23 cellular contexts compared by ENCODE assay signal in genomic region chr9:4289411-4290380, GRCh38. TPM values are rescaled to one million over a fixed set of nuclear protein-coding genes. Genes with fewer than 3 reads are reported as not detected.
DNase-seq lines count a peak whose midpoint lies in the region; ATAC-seq, FAIRE-seq and TF ChIP-seq lines count a peak whose summit lies in the region.
"Had no signal": no experiment of that assay in that cellular context is flagged by ENCODE, and none has a peak within 500 bp of the region (broad histone marks: within the 10 kb centered on the region; RNA-seq: fewer than 3 reads in every experiment).

No MANE protein-coding gene starts in this region.

- peaks cover 0 to 17% (median 3%) of the 10 kb centered on the region in 3 donors for H3K4me1 ChIP-seq in pancreas
- H3K4me1 ChIP-seq in sigmoid colon = peaks cover 0 to 18% (median 8%) of the 10 kb centered on the region in 4 donors
- H3K4me1 ChIP-seq: BE2C had no signal

- WGBS in pancreas, 2 donors = 81 to 86% methylated on average over 6 of the region's 6 CpGs
- WGBS in sigmoid colon, 2 donors = 81 to 88% methylated on average over 6 of the region's 6 CpGs

- no peak overlapping the region for H3K4me3 ChIP-seq in pancreas
- H3K4me3 ChIP-seq in sigmoid colon = no peak overlapping the region
- H3K4me3 ChIP-seq: ovary, skin epidermis had no signal

- FAIRE-seq in pancreas (lab: Jason Lieb, UNC) = peak; percentile 68
- FAIRE-seq: colon, D721Med, GM12892 had no signal

- H3K9me3 ChIP-seq in pancreas (no peaks in the 10 kb centered on the region), sigmoid colon (peaks cover 0 to 2% (median 0%) of the 10 kb centered on the region in 4 donors)
- H3K9me3 ChIP-seq: BE2C, ovary had no signal

- H3K27ac ChIP-seq in pancreas (peak overlapping the region in 1 of 4 donors; percentile 67), sigmoid colon (no peak overlapping the region)
- H3K27ac ChIP-seq: ovary, skin epidermis had no signal

- H3K36me3 ChIP-seq in pancreas (no peaks in the 10 kb centered on the region), sigmoid colon (no peaks in the 10 kb centered on the region)
- H3K36me3 ChIP-seq: BE2C, ovary had no signal

- H3K27me3 ChIP-seq in pancreas (no peaks in the 10 kb centered on the region), sigmoid colon (no peaks in the 10 kb centered on the region)
- H3K27me3 ChIP-seq: BE2C, ovary had no signal

- intact Hi-C loops in pancreas (cut with DNase I) = no loop called here
- intact Hi-C loops in sciatic nerve (cut with DNase I) = no loop called here
- intact Hi-C loops in sigmoid colon (cut with DNase I) = loop anchor here (10.0 kb wide), 2 partner anchors 395 to 695 kb away; partner anchors contain the start of gene JAK2

- peak; percentile 61 for ATAC-seq in GM18861 (IDR thresholded peaks at IDR 0.05; ENCODE audit: unreplicated experiment)
- peak; percentile 63 for ATAC-seq in HG03378 (IDR thresholded peaks at IDR 0.05; ENCODE audit: unreplicated experiment)
- ATAC-seq in pancreas = peak in 2 of 4 donors; percentile 49 to 60
- ATAC-seq in sciatic nerve = no peak
- ATAC-seq: activated CD8-positive, alpha-beta T cell treated with anti-CD3 and anti-CD28 coated beads for 36 hours; activated T-cell treated with anti-CD3 and anti-CD28 coated beads, Interleukin-2, amount 50 U/mL, for 4 hours; WTC11 had no signal

- TF ChIP-seq CTCF in pancreas (IDR thresholded peaks at IDR 0.05) = no peak
- TF ChIP-seq CTCF in sigmoid colon (IDR thresholded peaks at IDR 0.05) = no peak

- TF ChIP-seq EP300 in sigmoid colon (IDR thresholded peaks at IDR 0.05) = no peak

- no peak for TF ChIP-seq POLR2A in sigmoid colon (IDR thresholded peaks at IDR 0.05)

- DNase-seq in dermis blood vessel endothelial cell = peak; percentile 18
- no peak for DNase-seq in pancreas
- DNase-seq in sciatic nerve (ENCODE audit: low spot score) = no peak
- DNase-seq in AG08396 (ENCODE audit: low spot score) = no peak
- no peak for DNase-seq in sigmoid colon
- DNase-seq: activated CD8-positive, alpha-beta T cell treated with anti-CD3 and anti-CD28 coated beads for 36 hours; activated naive CD4-positive, alpha-beta T cell treated with anti-CD3 and anti-CD28 coated beads, Interleukin-2, amount 50 U/mL, for 16 hours; activated T-cell treated with anti-CD3 and anti-CD28 coated beads, Interleukin-2, amount 50 U/mL, for 4 hours; BE2C; foreskin melanocyte; NCI-H2081 treated with DMSO at 0.1 percent for 48 hours; NCI-H524 treated with DMSO at 0.1 percent for 48 hours; ovary; stimulated activated CD4-positive, alpha-beta T cell treated with anti-CD3 and anti-CD28 coated beads, Interleukin-2, amount 100 ng/mL, for 48 hours; T-helper 2 cell had no signal

RNA-seq across cellular contexts. Expression of gene GLIS3, which starts 10.2 kb away (rescaled TPM):
- total RNA-seq in dermis blood vessel endothelial cell (12.3 and 26.0 TPM in 2 replicates), pancreas (10 to 100 TPM; 32.0 to 67.2 (median 40.7) TPM), sciatic nerve (20.8 TPM), sigmoid colon (10 to 100 TPM; 13.2 to 19.1 (median 17.9) TPM)
- polyA plus RNA-seq in pancreas (10 to 100 TPM; 15.9 to 29.1 TPM), sigmoid colon (1 to 10 TPM; 1.2 to 3.0 (median 1.4) TPM)
- polyA plus RNA-seq: IgD-negative memory B cell had no signal
